17 cellular contexts compared by ENCODE assay signal in the genomic region with DNA sequence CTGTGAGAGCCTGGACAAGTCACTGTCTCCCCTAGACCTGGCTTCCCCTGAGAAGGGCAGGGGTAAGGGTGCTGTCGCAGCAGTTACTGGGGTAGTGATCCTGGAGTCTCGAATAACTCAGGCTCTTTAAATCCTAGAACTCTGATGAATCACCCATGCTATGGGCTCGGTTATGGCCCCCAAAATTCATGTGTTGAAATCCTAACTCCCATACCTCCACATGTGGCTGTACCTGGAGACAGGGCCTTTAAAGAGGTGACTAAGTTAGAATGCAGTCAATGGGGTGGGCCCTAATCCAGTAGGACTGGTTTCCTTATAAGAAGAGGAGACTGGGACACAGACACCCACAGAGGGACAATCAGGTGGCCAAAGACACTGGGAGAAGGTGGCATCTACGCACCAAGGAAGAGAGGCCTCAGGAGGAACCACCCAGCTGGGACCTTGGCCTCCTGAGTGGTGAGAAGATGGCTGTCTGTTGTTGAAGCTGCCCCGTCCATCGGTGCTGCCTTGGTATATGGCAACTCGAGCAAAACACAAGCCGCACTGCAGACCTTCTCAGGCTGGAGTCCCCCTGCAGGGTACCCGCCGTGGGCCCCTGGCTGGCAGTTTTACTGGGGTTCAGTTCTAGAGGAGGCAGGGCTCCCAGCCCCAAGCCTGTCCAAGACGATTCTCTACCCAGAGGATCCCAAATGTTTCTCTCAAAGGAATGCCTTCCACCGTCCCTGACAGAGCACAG. TPM values are rescaled to one million over a fixed set of nuclear protein-coding genes. Genes with fewer than 3 reads are reported as not detected.
DNase-seq lines count a peak whose midpoint lies in the region; ATAC-seq and TF ChIP-seq lines count a peak whose summit lies in the region.
"Had no signal": no experiment of that assay in that cellular context is flagged by ENCODE, and none has a peak within 500 bp of the region (broad histone marks: within the 10 kb centered on the region; RNA-seq: fewer than 3 reads in every experiment).

No MANE protein-coding gene starts in this region.

- TF ChIP-seq CTCF in RWPE2 (IDR thresholded peaks at IDR 0.05; ENCODE audit: poor library complexity, severe bottlenecking) (no peak), thoracic aorta (IDR thresholded peaks at IDR 0.05) (no peak), CD14-positive monocyte (IDR thresholded peaks at IDR 0.05) (no peak)

- DNase-seq in RWPE2 (ENCODE audit: low spot score) (peak; percentile 60), mesenchymal stem cell (no peak), thoracic aorta (ENCODE audit: low spot score) (no peak), NCI-H524 (lab: John Stamatoyannopoulos, UW) (no peak), CD14-positive monocyte (ENCODE audit: low spot score) (no peak)
- DNase-seq: activated CD4-positive, alpha-beta T cell treated with anti-CD3 and anti-CD28 coated beads for 48 hours; activated naive CD8-positive, alpha-beta T cell treated with anti-CD3 and anti-CD28 coated beads, Interleukin-2, amount 10 ng/mL, durations not matched to agents 7 days and 5 days; activated T-cell treated with anti-CD3 and anti-CD28 coated beads, Interleukin-2, amount 50 U/mL, for 4 hours; erythroblast; NCI-H1092; NCI-H2171 treated with DMSO at 0.1 percent for 48 hours; SIG-M5; stimulated activated naive CD4-positive, alpha-beta T cell had no signal

- H3K23ac ChIP-seq in mesenchymal stem cell (ENCODE audit: low read length in 2 of 2), result no peak overlapping the region

- WGBS in esophagus, 2 donors, result 78 to 79% methylated on average over 12 of the region's 12 CpGs
- 82% methylated on average over 11 of the region's 12 CpGs for WGBS in mesenchymal stem cell

- no peak overlapping the region for H2BK120ac ChIP-seq in mesenchymal stem cell (ENCODE audit: low read depth, low read length)

- H3K27me3 Mint-ChIP-seq in CD14-positive monocyte (ENCODE audit: low read depth in 3 of 3), result peaks cover 5 to 11% (median 9%) of the 10 kb centered on the region in 3 donors

- H2AK5ac ChIP-seq in mesenchymal stem cell (ENCODE audit: low read length, severe bottlenecking), result no peak overlapping the region

- H3K9me3 Mint-ChIP-seq in CD14-positive monocyte, result no peaks in the 10 kb centered on the region
- H3K9me3 Mint-ChIP-seq: activated naive CD8-positive, alpha-beta T cell treated with anti-CD3 and anti-CD28 coated beads, Interleukin-2, amount 10 ng/mL, durations not matched to agents 7 days and 5 days; activated T-cell treated with anti-CD3 and anti-CD28 coated beads, Interleukin-2, amount 50 U/mL, for 4 hours; neural crest cell had no signal

- H4K8ac ChIP-seq in mesenchymal stem cell (ENCODE audit: low read length), result no peak overlapping the region

- H3K27me3 ChIP-seq in RWPE2 (ENCODE audit: insufficient read depth, poor library complexity, severe bottlenecking), result no peaks in the 10 kb centered on the region
- H3K27me3 ChIP-seq in esophagus (ENCODE audit: control insufficient read depth in 1 of 2, insufficient read depth in 2 of 2, low read length in 2 of 2), result no peaks in the 10 kb centered on the region
- H3K27me3 ChIP-seq in mesenchymal stem cell (ENCODE audit: control insufficient read depth in 1 of 2, insufficient read depth in 1 of 2, low read length in 2 of 2), result peaks cover 2 to 49% of the 10 kb centered on the region in 2 experiments
- no peaks in the 10 kb centered on the region for H3K27me3 ChIP-seq in thoracic aorta (replicated peaks; ENCODE audit: insufficient read depth)

- H2BK15ac ChIP-seq in mesenchymal stem cell (ENCODE audit: low read depth, poor library complexity, severe bottlenecking), result no peak overlapping the region

- intact Hi-C loops in CD14-positive monocyte (cut with micrococcal nuclease), result no loop called here

- no peak overlapping the region for H2BK5ac ChIP-seq in mesenchymal stem cell (ENCODE audit: low read depth, low read length, poor library complexity, severe bottlenecking)

- H3K36me3 Mint-ChIP-seq in CD14-positive monocyte, result no peaks in the 10 kb centered on the region
- H3K36me3 Mint-ChIP-seq: activated naive CD8-positive, alpha-beta T cell treated with anti-CD3 and anti-CD28 coated beads, Interleukin-2, amount 10 ng/mL, durations not matched to agents 7 days and 5 days had no signal

- no peak overlapping the region for H3K14ac ChIP-seq in mesenchymal stem cell (ENCODE audit: low read length in 2 of 2)

- H2BK12ac ChIP-seq in mesenchymal stem cell (ENCODE audit: low read length in 2 of 2), result peak overlapping the region in 1 of 2 experiments; percentile 51

- no peak overlapping the region for H3K4me2 ChIP-seq in mesenchymal stem cell (ENCODE audit: low read length, poor library complexity, severe bottlenecking)

- H3K4ac ChIP-seq in mesenchymal stem cell (ENCODE audit: low read depth in 1 of 2, low read length in 2 of 2), result no peak overlapping the region

- H3K4me3 ChIP-seq in RWPE2 (ENCODE audit: severe bottlenecking), result no peak overlapping the region
- no peak overlapping the region for H3K4me3 ChIP-seq in esophagus (ENCODE audit: low read depth in 1 of 2, low read length in 2 of 2)
- H3K4me3 ChIP-seq in mesenchymal stem cell (ENCODE audit: insufficient read depth in 1 of 2, low read depth in 1 of 2, low read length in 2 of 2), result no peak overlapping the region
- H3K4me3 ChIP-seq in thoracic aorta, result no peak overlapping the region

- no peaks in the 10 kb centered on the region for H3K4me1 Mint-ChIP-seq in CD14-positive monocyte
- H3K4me1 Mint-ChIP-seq: activated naive CD8-positive, alpha-beta T cell treated with anti-CD3 and anti-CD28 coated beads, Interleukin-2, amount 10 ng/mL, durations not matched to agents 7 days and 5 days had no signal

- H3K27ac ChIP-seq in RWPE2 (ENCODE audit: poor library complexity, severe bottlenecking), result peak overlapping the region; percentile 98
- H3K27ac ChIP-seq in esophagus (ENCODE audit: low read depth in 2 of 2, low read length in 1 of 2), result peak overlapping the region; percentile 55 to 75
- no peak overlapping the region for H3K27ac ChIP-seq in mesenchymal stem cell (ENCODE audit: low read length, poor library complexity, severe bottlenecking)
- H3K27ac ChIP-seq in thoracic aorta, result peak overlapping the region; percentile 71 to 85

- H2AFZ ChIP-seq in mesenchymal stem cell (ENCODE audit: low read depth, low read length), result no peak overlapping the region

- H3K9ac ChIP-seq in mesenchymal stem cell (ENCODE audit: low read length), result peak overlapping the region; percentile 51

- peak; percentile 45 for ATAC-seq in RWPE2 (ENCODE audit: low read depth)
- ATAC-seq in thoracic aorta (ENCODE audit: insufficient number of reproducible peaks, low FRiP score, low read depth), result no peak
- no peak for ATAC-seq in HG02763 (IDR thresholded peaks at IDR 0.05; ENCODE audit: unreplicated experiment)
- ATAC-seq in HG02610 (IDR thresholded peaks at IDR 0.05; ENCODE audit: unreplicated experiment), result no peak
- ATAC-seq: activated T-cell treated with anti-CD3 and anti-CD28 coated beads, Interleukin-2, amount 50 U/mL, for 4 hours had no signal

- H3K36me3 ChIP-seq in RWPE2 (ENCODE audit: low read depth), result no peaks in the 10 kb centered on the region
- no peaks in the 10 kb centered on the region for H3K36me3 ChIP-seq in esophagus (ENCODE audit: control insufficient read depth in 2 of 2, insufficient read depth in 2 of 2, low read length in 1 of 2)
- no peaks in the 10 kb centered on the region for H3K36me3 ChIP-seq in mesenchymal stem cell (ENCODE audit: control insufficient read depth in 1 of 2, insufficient read depth in 2 of 2, low read depth in 1 of 2, low read length in 2 of 2)
- H3K36me3 ChIP-seq in thoracic aorta, result no peaks in the 10 kb centered on the region

- H4K91ac ChIP-seq in mesenchymal stem cell (ENCODE audit: low read length), result no peak overlapping the region

- H3K79me1 ChIP-seq in mesenchymal stem cell (replicated peaks; ENCODE audit: low read length, poor library complexity, severe bottlenecking), result no peaks in the 10 kb centered on the region

- H3K9me3 ChIP-seq in RWPE2 (ENCODE audit: severe bottlenecking) (no peaks in the 10 kb centered on the region), esophagus (ENCODE audit: control insufficient read depth in 2 of 2, insufficient read depth in 1 of 2, low read depth in 1 of 2, low read length in 1 of 2) (no peaks in the 10 kb centered on the region), mesenchymal stem cell (ENCODE audit: control insufficient read depth, low read length) (no peaks in the 10 kb centered on the region), thoracic aorta (no peaks in the 10 kb centered on the region)

- H3K18ac ChIP-seq in mesenchymal stem cell (ENCODE audit: low read depth in 1 of 2, low read length in 2 of 2), result no peak overlapping the region

- H3K4me3 Mint-ChIP-seq in CD14-positive monocyte, result no peak overlapping the region
- H3K4me3 Mint-ChIP-seq: activated naive CD8-positive, alpha-beta T cell treated with anti-CD3 and anti-CD28 coated beads, Interleukin-2, amount 10 ng/mL, durations not matched to agents 7 days and 5 days; activated T-cell treated with anti-CD3 and anti-CD28 coated beads, Interleukin-2, amount 50 U/mL, for 4 hours; neural crest cell had no signal

- peak overlapping the region in 1 of 7 donors; percentile 22 for H3K27ac Mint-ChIP-seq in CD14-positive monocyte
- H3K27ac Mint-ChIP-seq: activated naive CD8-positive, alpha-beta T cell treated with anti-CD3 and anti-CD28 coated beads, Interleukin-2, amount 10 ng/mL, durations not matched to agents 7 days and 5 days had no signal

- H3K4me1 ChIP-seq in RWPE2 (ENCODE audit: insufficient read depth, poor library complexity, severe bottlenecking) (peaks cover 35% of the 10 kb centered on the region), esophagus (ENCODE audit: control insufficient read depth in 2 of 2, insufficient read depth in 2 of 2, low read length in 1 of 2) (peaks cover 11 to 20% of the 10 kb centered on the region in 2 donors), mesenchymal stem cell (ENCODE audit: control insufficient read depth, insufficient read depth, low read depth, low read length) (peaks cover 5% of the 10 kb centered on the region), thoracic aorta (ENCODE audit: control insufficient read depth in 1 of 2, low read depth in 2 of 2) (peaks cover 28 to 72% of the 10 kb centered on the region in 2 donors)

RNA-seq across cellular contexts. Expression of a gene that starts 48.8 kb away (rescaled TPM):
- polyA plus RNA-seq in esophagus (under 1 TPM; 0.08 to 0.22 TPM), CD14-positive monocyte (not detected)
- polyA plus RNA-seq in mesenchymal stem cell (2013, experiment 1 of 2), result 1.9 TPM
- 1.9 TPM for polyA plus RNA-seq in mesenchymal stem cell (2013, experiment 2 of 2)
- total RNA-seq in thoracic aorta, result 1 to 10 TPM in 1 of 2 donors, under 1 TPM in 1; 0.81 to 3.4 TPM
- total RNA-seq: activated naive CD8-positive, alpha-beta T cell treated with anti-CD3 and anti-CD28 coated beads, Interleukin-2, amount 10 ng/mL, durations not matched to agents 7 days and 5 days; activated T-cell treated with anti-CD3 and anti-CD28 coated beads, Interleukin-2, amount 50 U/mL, for 4 hours had no signal
